Comparison of ENCODE assay signal across 14 cellular contexts in genomic region chr12:108647936-108648287, GRCh38. TPM values are rescaled to one million over a fixed set of nuclear protein-coding genes. Genes with fewer than 3 reads are reported as not detected.
DNase-seq lines count a peak whose midpoint lies in the region; ATAC-seq and TF ChIP-seq lines count a peak whose summit lies in the region.
"Had no signal": no experiment of that assay in that cellular context is flagged by ENCODE, and none has a peak within 500 bp of the region (broad histone marks: within the 10 kb centered on the region; RNA-seq: fewer than 3 reads in every experiment).

No MANE protein-coding gene starts in this region.

- H3K27me3 ChIP-seq in RWPE2 (ENCODE audit: insufficient read depth, poor library complexity, severe bottlenecking) (no peaks in the 10 kb centered on the region), skeletal muscle satellite cell (ENCODE audit: control insufficient read depth, insufficient read depth, low read length) (no peaks in the 10 kb centered on the region), HAP-1 (ENCODE audit: low read depth) (no peaks in the 10 kb centered on the region)
- H3K27me3 ChIP-seq: thyroid gland had no signal

- H3K9me3 ChIP-seq in RWPE2 (ENCODE audit: severe bottlenecking): no peaks in the 10 kb centered on the region
- no peaks in the 10 kb centered on the region for H3K9me3 ChIP-seq in skeletal muscle satellite cell (replicated peaks; ENCODE audit: low read length)
- no peaks in the 10 kb centered on the region for H3K9me3 ChIP-seq in HAP-1
- H3K9me3 ChIP-seq: thyroid gland had no signal

- H3K9ac ChIP-seq in skeletal muscle satellite cell (ENCODE audit: low read depth, low read length): peak overlapping the region; percentile 68

- peak; percentile 10 for TF ChIP-seq POLR2A in GM19193 (IDR thresholded peaks at IDR 0.05; ENCODE audit: extremely low read depth, insufficient read depth, insufficient read length)

- H3K4me2 ChIP-seq in skeletal muscle satellite cell (ENCODE audit: low read length): no peak overlapping the region

- H3K36me3 ChIP-seq in RWPE2 (ENCODE audit: low read depth) (peaks cover 79% of the 10 kb centered on the region), skeletal muscle satellite cell (ENCODE audit: insufficient read depth, low read length) (peaks cover 75% of the 10 kb centered on the region), HAP-1 (replicated peaks) (peaks cover 30% of the 10 kb centered on the region)
- H3K36me3 ChIP-seq: thyroid gland had no signal

- H3K36me3 Mint-ChIP-seq in glutamatergic neuron (ENCODE audit: unreplicated experiment): peaks cover 20% of the 10 kb centered on the region

- TF ChIP-seq CTCF in RWPE2 (IDR thresholded peaks at IDR 0.05; ENCODE audit: poor library complexity, severe bottlenecking) (no peak), glutamatergic neuron (IDR thresholded peaks at IDR 0.05; ENCODE audit: partially characterized antibody, unreplicated experiment) (no peak)

- peaks cover 9% of the 10 kb centered on the region for H3K27me3 Mint-ChIP-seq in glutamatergic neuron (ENCODE audit: unreplicated experiment)
- H3K27me3 Mint-ChIP-seq: CD4-positive, alpha-beta T cell had no signal

- peaks cover 7% of the 10 kb centered on the region for H3K9me3 Mint-ChIP-seq in glutamatergic neuron (ENCODE audit: unreplicated experiment)
- H3K9me3 Mint-ChIP-seq: CD4-positive, alpha-beta T cell had no signal

- DNase-seq in RWPE2 (ENCODE audit: low spot score) (no peak), glutamatergic neuron (no peak), HAP-1 (ENCODE audit: low spot score in 2 of 2) (no peak), SKM-1 (lab: John Stamatoyannopoulos, UW; ENCODE audit: unreplicated experiment) (no peak)
- DNase-seq: activated CD4-positive, alpha-beta T cell treated with anti-CD3 and anti-CD28 coated beads for 1 hour; CD4-positive, alpha-beta T cell; NCI-H2029; occipital lobe; T-helper 2 cell; thyroid gland had no signal

- H3K27ac ChIP-seq in RWPE2 (ENCODE audit: poor library complexity, severe bottlenecking): no peak overlapping the region
- H3K27ac ChIP-seq: thyroid gland had no signal

- ATAC-seq in RWPE2 (ENCODE audit: low read depth): 0 out of 3 replicates have a peak, but pooled peaks have one; percentile 11
- no peak for ATAC-seq in HG03571 (IDR thresholded peaks at IDR 0.05; ENCODE audit: unreplicated experiment)
- no peak for ATAC-seq in GM18907 (IDR thresholded peaks at IDR 0.05; ENCODE audit: unreplicated experiment)

- H3K4me1 ChIP-seq in RWPE2 (ENCODE audit: insufficient read depth, poor library complexity, severe bottlenecking) (peaks cover 4% of the 10 kb centered on the region), skeletal muscle satellite cell (ENCODE audit: control insufficient read depth, insufficient read depth, low read length) (peaks cover 91% of the 10 kb centered on the region), HAP-1 (no peaks in the 10 kb centered on the region)

- in situ Hi-C loops in HAP-1 (cut with MboI; ENCODE audit: low sequenced_read_pairs): no loop called here

- H3K27ac Mint-ChIP-seq in glutamatergic neuron (ENCODE audit: unreplicated experiment): peak overlapping the region; percentile 83

- H3K4me1 Mint-ChIP-seq in glutamatergic neuron (ENCODE audit: low read depth, unreplicated experiment): peaks cover 47% of the 10 kb centered on the region

- H3K4me3 Mint-ChIP-seq in glutamatergic neuron (ENCODE audit: unreplicated experiment): no peak overlapping the region
- H3K4me3 Mint-ChIP-seq: CD4-positive, alpha-beta T cell had no signal

- H3K4me3 ChIP-seq in RWPE2 (ENCODE audit: severe bottlenecking) (no peak overlapping the region), skeletal muscle satellite cell (ENCODE audit: low read length) (no peak overlapping the region), HAP-1 (no peak overlapping the region)
- H3K4me3 ChIP-seq: thyroid gland had no signal

RNA-seq across cellular contexts. Expression of gene SELPLG, which starts 14.2 kb away (rescaled TPM):
- total RNA-seq in glutamatergic neuron (ENCODE audit: unreplicated experiment): 0.34 TPM
- total RNA-seq in skeletal muscle satellite cell (2012; rRNA removed): 0.76 and 0.87 TPM in 2 replicates

RNA-seq across cellular contexts. Expression of gene TMEM119, which starts 50.0 kb away (rescaled TPM):
- 0.15 TPM for total RNA-seq in glutamatergic neuron (ENCODE audit: unreplicated experiment)
- 37.0 and 48.7 TPM in 2 replicates for total RNA-seq in skeletal muscle satellite cell (2012; rRNA removed)
